9 cellular contexts compared by ENCODE assay signal in genomic region chr10:79443338-79444242, GRCh38. TPM values are rescaled to one million over a fixed set of nuclear protein-coding genes. Genes with fewer than 3 reads are reported as not detected.
DNase-seq lines count a peak whose midpoint lies in the region; ATAC-seq and TF ChIP-seq lines count a peak whose summit lies in the region.
"Had no signal": no experiment of that assay in that cellular context is flagged by ENCODE, and none has a peak within 500 bp of the region (broad histone marks: within the 10 kb centered on the region; RNA-seq: fewer than 3 reads in every experiment).

No MANE protein-coding gene starts in this region.

- H3K4me1 ChIP-seq in PC-3 (ENCODE audit: insufficient read depth, low read length) (peaks cover 60% of the 10 kb centered on the region), esophagus (ENCODE audit: control insufficient read depth in 2 of 2, insufficient read depth in 2 of 2, low read length in 1 of 2) (peaks cover 4 to 14% of the 10 kb centered on the region in 2 donors)

- DNase-seq in Calu3: no peak
- peak; percentile 64 for DNase-seq in PC-3
- DNase-seq in posterior vena cava (ENCODE audit: low spot score): peak; percentile 72
- DNase-seq in midbrain (lab: John Stamatoyannopoulos, UW): no peak
- DNase-seq in NCI-H526 treated with DMSO at 0.1 percent for 48 hours (lab: John Stamatoyannopoulos, UW): no peak
- DNase-seq in NOMO-1 treated with dmso at 0.1 percent for 144 hours (lab: John Stamatoyannopoulos, UW; ENCODE audit: unreplicated experiment): no peak

- H3K9me2 ChIP-seq in PC-3 (replicated peaks; ENCODE audit: low read length): no peaks in the 10 kb centered on the region

- no peaks in the 10 kb centered on the region for H3K9me3 Mint-ChIP-seq in Calu3 (ENCODE audit: low read depth, unreplicated experiment)

- POLR2A ChIA-PET in PC-3 (lab: Charles Lee; ENCODE audit: unreplicated experiment): interaction anchor here (0.6 to 0.7 kb wide), 2 partner anchors 10 to 765 kb away, joined by 3 read pairs; no protein-coding TSS in a partner anchor

- H3K27ac ChIP-seq in PC-3 (ENCODE audit: low read length) (peak overlapping the region; percentile 15), esophagus (ENCODE audit: low read depth in 2 of 2, low read length in 1 of 2) (peak overlapping the region; percentile 88 to 89)

- H3K36me3 ChIP-seq in PC-3 (ENCODE audit: low read depth, low read length): no peaks in the 10 kb centered on the region
- no peaks in the 10 kb centered on the region for H3K36me3 ChIP-seq in esophagus (ENCODE audit: control insufficient read depth in 2 of 2, insufficient read depth in 2 of 2, low read length in 1 of 2)

- H3K4me2 ChIP-seq in PC-3 (ENCODE audit: low read length): peak overlapping the region; percentile 87

- peaks cover 17% of the 10 kb centered on the region; the same call in 1 of the 2 replicates for H4K20me1 ChIP-seq in PC-3 (ENCODE audit: low read length)

- 0 out of 2 replicates have a peak overlapping the region, but pooled peaks have one; percentile 1 for H2AFZ ChIP-seq in PC-3 (ENCODE audit: low read length)

- WGBS in esophagus, 2 donors: 38 to 44% methylated on average over 11 of the region's 11 CpGs

- H3K4me1 Mint-ChIP-seq in Calu3 (ENCODE audit: low read depth, unreplicated experiment): peaks cover 29% of the 10 kb centered on the region

- H3K9me3 ChIP-seq in PC-3 (ENCODE audit: low read length) (no peaks in the 10 kb centered on the region), esophagus (ENCODE audit: control insufficient read depth in 2 of 2, insufficient read depth in 1 of 2, low read depth in 1 of 2, low read length in 1 of 2) (no peaks in the 10 kb centered on the region)

- peak overlapping the region; percentile 70 for H3K4me3 Mint-ChIP-seq in Calu3 (ENCODE audit: low read depth, unreplicated experiment)

- BruUV-seq in Calu3 (replicated peaks; lab: Mats Ljungman, UMichigan) (TSS peak; percentile 44), PC-3 (replicated peaks; lab: Mats Ljungman, UMichigan) (no TSS peak)

- peaks cover 74% of the 10 kb centered on the region for H3K27me3 Mint-ChIP-seq in Calu3 (ENCODE audit: unreplicated experiment)

- no peak for ATAC-seq in PC-3
- no peak for ATAC-seq in GM21367 (IDR thresholded peaks at IDR 0.05; ENCODE audit: unreplicated experiment)

- peak overlapping the region; percentile 70 for H3K4me3 ChIP-seq in PC-3 (ENCODE audit: low read length)
- peak overlapping the region; percentile 54 to 70 for H3K4me3 ChIP-seq in esophagus (ENCODE audit: low read depth in 1 of 2, low read length in 2 of 2)

- peak overlapping the region; percentile 46 for H3K9ac ChIP-seq in PC-3 (ENCODE audit: low read length)

- H3K27ac Mint-ChIP-seq in Calu3 (ENCODE audit: unreplicated experiment): no peak overlapping the region

- H3F3A ChIP-seq in PC-3 (ENCODE audit: low read length, unreplicated experiment): no peaks in the 10 kb centered on the region

- no peaks in the 10 kb centered on the region for H3K27me3 ChIP-seq in PC-3 (ENCODE audit: low read length)
- H3K27me3 ChIP-seq in esophagus (ENCODE audit: control insufficient read depth in 1 of 2, insufficient read depth in 2 of 2, low read length in 2 of 2): no peaks in the 10 kb centered on the region

- peaks cover 25% of the 10 kb centered on the region for H3K36me3 Mint-ChIP-seq in Calu3 (ENCODE audit: insufficient read depth, unreplicated experiment)

- intact Hi-C loops in Calu3 (cut with micrococcal nuclease; ENCODE audit: unreplicated experiment): no loop called here
- intact Hi-C loops in PC-3 (cut with micrococcal nuclease): loop anchor here (1.0 to 10.0 kb wide), 11 partner anchors 23 to 1399 kb away; partner anchors contain the start of genes ANXA11, TMEM254 and ZMIZ1
- intact Hi-C loops in posterior vena cava (cut with DNase I): loop anchor here (5.0 kb wide), 2 partner anchors 41 to 61 kb away; no protein-coding TSS in a partner anchor

- TF ChIP-seq CTCF in Calu3 (IDR thresholded peaks at IDR 0.05; ENCODE audit: unreplicated experiment) (no peak), PC-3 (conservative IDR thresholded peaks at IDR 0.05; ENCODE audit: low read depth, low read length) (no peak)

- CTCF ChIA-PET in Calu3 (lab: Charles Lee) (interaction anchor here (0.9 kb wide), 1 partner anchor 69 kb away, joined by 4 read pairs; no protein-coding TSS in a partner anchor), PC-3 (lab: Charles Lee) (interaction anchor here (2.0 kb wide), 1 partner anchor 69 kb away, joined by 20 read pairs; no protein-coding TSS in a partner anchor)

- H3K79me2 ChIP-seq in PC-3 (ENCODE audit: low read length): peaks cover 56% of the 10 kb centered on the region

RNA-seq across cellular contexts. Expression of gene ZCCHC24, which starts 1.8 kb away (rescaled TPM):
- total RNA-seq in Calu3 (2022): 0.98 and 1.4 TPM in 2 replicates
- 32.9 and 40.7 TPM in 2 replicates for total RNA-seq in PC-3 (2014; rRNA removed)
- polyA plus RNA-seq in esophagus: 1 to 10 TPM; 3.3 to 6.5 TPM
- total RNA-seq in posterior vena cava: 100 to 1,000 TPM; 113 to 125 TPM
- polyA plus RNA-seq: neural cell had no signal

Comparison
In these comparisons a context has a peak if more than half of its experiments do, and no peak if none do; other contexts are left out.
1. DNase-seq: peak in PC-3 (single experiment) and posterior vena cava (single experiment); none in Calu3 (single experiment), midbrain (single experiment), NCI-H526 treated with DMSO at 0.1 percent for 48 hours (single experiment) and NOMO-1 treated with dmso at 0.1 percent for 144 hours (single experiment).
2. RNA of gene ZCCHC24, which starts 1.8 kb away (total RNA-seq): 113 to 125 TPM in posterior vena cava and 32.9 to 40.7 TPM in PC-3; 0.98 to 1.4 TPM in Calu3; every median in the first group is over 10 times any median in the second.